8 cellular contexts compared by ENCODE assay signal in the genomic region with DNA sequence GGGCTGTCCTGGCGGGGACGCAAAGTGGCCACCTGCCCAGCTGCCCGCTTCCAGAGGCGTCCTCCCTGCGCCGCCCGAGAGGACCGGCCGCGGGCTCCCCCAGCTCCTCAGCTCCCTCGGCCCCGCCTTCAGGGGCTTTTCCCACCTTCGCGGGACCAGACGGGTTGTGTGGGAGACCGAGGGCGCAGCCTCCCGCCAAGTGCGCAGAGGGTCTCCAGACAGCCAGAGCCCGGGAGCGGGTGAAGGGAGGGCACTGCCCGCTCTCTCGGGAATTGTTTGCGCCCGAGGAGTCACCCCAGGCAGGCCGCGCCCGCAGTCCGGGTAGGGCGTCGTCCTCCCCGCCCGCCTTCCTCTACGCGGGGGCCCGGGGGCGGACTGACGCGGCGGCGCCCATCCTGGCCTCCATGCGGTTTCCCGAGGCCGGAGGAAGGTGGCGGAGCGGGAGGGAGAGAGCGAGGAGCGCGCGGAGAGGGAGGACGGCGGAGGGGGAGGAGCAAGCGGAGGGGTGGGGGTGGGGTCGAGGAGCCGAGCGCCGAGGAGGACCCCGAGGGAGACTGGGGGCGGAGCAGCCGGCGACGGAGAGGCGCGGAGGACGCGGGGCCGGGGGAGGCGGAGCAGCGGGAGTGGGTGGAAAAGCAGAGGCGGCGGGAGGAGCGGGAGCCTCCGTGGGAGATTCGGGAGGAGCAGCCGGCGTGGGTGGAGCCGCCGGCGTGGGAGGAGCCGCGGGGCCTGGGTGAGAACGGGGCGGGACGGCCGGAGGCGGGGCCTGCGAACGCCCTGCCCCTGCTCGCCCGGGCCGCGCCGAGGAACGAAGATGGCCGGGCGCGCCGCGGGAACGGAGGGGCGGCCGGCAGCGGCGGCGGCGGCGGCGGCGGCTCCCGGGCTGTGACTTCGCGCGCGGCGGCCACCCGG. TPM values are rescaled to one million over a fixed set of nuclear protein-coding genes. Genes with fewer than 3 reads are reported as not detected.
DNase-seq lines count a peak whose midpoint lies in the region; ATAC-seq and TF ChIP-seq lines count a peak whose summit lies in the region.

No MANE protein-coding gene starts in this region.

- H3K27ac ChIP-seq in mesodermal cell (ENCODE audit: low read depth, low read length, severe bottlenecking): peak overlapping the region; percentile 72

- H3K4me1 ChIP-seq in endocrine pancreas (ENCODE audit: control insufficient read depth, insufficient read depth, low read length) (peaks cover 4% of the 10 kb centered on the region), mesodermal cell (ENCODE audit: control insufficient read depth, insufficient read depth, low read length, poor library complexity, severe bottlenecking) (peaks cover 13% of the 10 kb centered on the region)

- DNase-seq in AG10803 (ENCODE audit: low read depth): peak; percentile 91
- peak; percentile 14 for DNase-seq in NCI-H82 treated with DMSO at 0.1 percent for 48 hours (lab: John Stamatoyannopoulos, UW; ENCODE audit: unreplicated experiment)
- peak; percentile 31 for DNase-seq in activated CD8-positive, alpha-beta memory T cell treated with anti-CD3 and anti-CD28 coated beads, Interleukin-2, amount 50 U/mL, for 24 hours (ENCODE audit: extremely low read depth)
- peak; percentile 65 for DNase-seq in stimulated activated CD8-positive, alpha-beta memory T cell treated with anti-CD3 and anti-CD28 coated beads, Interleukin-12 subunit alpha, Interleukin-12 subunit beta, amount 100 ng/mL, for 4 hours (ENCODE audit: low read depth)

- no peaks in the 10 kb centered on the region for H3K36me3 ChIP-seq in endocrine pancreas (ENCODE audit: control insufficient read depth, insufficient read depth, low read length)
- H3K36me3 ChIP-seq in mesodermal cell (ENCODE audit: control insufficient read depth, insufficient read depth, low read length): peaks cover 6% of the 10 kb centered on the region

- H3K4me3 ChIP-seq in AG10803 (ENCODE audit: low read length) (peak overlapping the region; percentile 65), endocrine pancreas (ENCODE audit: control insufficient read depth, insufficient read depth, low read length) (peak overlapping the region; percentile 29), mesodermal cell (ENCODE audit: extremely low read depth, insufficient read depth, low read length, poor library complexity, severe bottlenecking) (peak overlapping the region; percentile 48)

- H3K27me3 ChIP-seq in endocrine pancreas (ENCODE audit: control insufficient read depth, insufficient read depth, low read length): no peaks in the 10 kb centered on the region

- H3K9me3 ChIP-seq in endocrine pancreas (ENCODE audit: control insufficient read depth, low read length) (no peaks in the 10 kb centered on the region), mesodermal cell (ENCODE audit: control insufficient read depth, low read length) (no peaks in the 10 kb centered on the region)

- no peak for TF ChIP-seq CTCF in AG10803 (conservative IDR thresholded peaks at IDR 0.05; ENCODE audit: low read length)

- WGBS in mesodermal cell (ENCODE audit: insufficient coverage in 2 of 2), 2 experiments: 1 to 2% methylated on average over 14 to 28 of the region's 116 CpGs

- ATAC-seq in GM19035 (IDR thresholded peaks at IDR 0.05; ENCODE audit: unreplicated experiment) (peak; percentile 81), HG03342 (IDR thresholded peaks at IDR 0.05; ENCODE audit: unreplicated experiment) (peak; percentile 91)

- peak overlapping the region; percentile 66 for H3K9ac ChIP-seq in endocrine pancreas (ENCODE audit: control insufficient read depth, insufficient read depth, low read length)

RNA-seq across cellular contexts. Expression of a gene that starts 47.6 kb away (rescaled TPM):
- polyA plus RNA-seq in mesodermal cell (2013, experiment 1 of 2): not detected
- not detected for polyA plus RNA-seq in mesodermal cell (2013, experiment 2 of 2)

Comparison
In these comparisons a context has a peak if more than half of its experiments do, and no peak if none do; other contexts are left out.
1. Peak in every context shown above with its lines: DNase-seq, ATAC-seq, H3K4me3 ChIP-seq and H3K27ac ChIP-seq.
2. DNase-seq: peak in every context shown above with its lines; median percentile 91 in AG10803; 65 in stimulated activated CD8-positive, alpha-beta memory T cell treated with anti-CD3 and anti-CD28 coated beads, Interleukin-12 subunit alpha, Interleukin-12 subunit beta, amount 100 ng/mL, for 4 hours; 31 in activated CD8-positive, alpha-beta memory T cell treated with anti-CD3 and anti-CD28 coated beads, Interleukin-2, amount 50 U/mL, for 24 hours; 14 in NCI-H82 treated with DMSO at 0.1 percent for 48 hours.